Comparison of ENCODE assay signal across 26 cellular contexts in the genomic region with DNA sequence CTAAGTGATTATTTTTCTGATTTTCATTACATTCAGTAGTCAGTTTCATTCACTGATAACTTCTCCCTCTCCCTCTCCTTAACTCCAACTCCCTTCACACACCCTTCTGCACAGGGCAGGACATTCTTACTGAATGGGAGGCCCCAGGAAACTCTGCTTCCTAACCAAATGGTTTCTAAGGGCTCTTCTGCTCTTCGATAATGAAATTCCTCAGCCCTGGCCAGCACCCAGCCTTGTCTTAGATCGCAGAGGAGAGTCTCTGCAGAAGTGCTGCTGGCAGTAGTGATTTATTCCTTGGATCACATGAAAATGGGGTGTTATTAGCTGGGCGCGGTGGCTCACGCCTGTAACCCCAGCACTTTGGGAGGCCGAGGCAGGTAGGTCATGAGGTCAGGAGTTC. TPM values are rescaled to one million over a fixed set of nuclear protein-coding genes. Genes with fewer than 3 reads are reported as not detected.
A peak's percentile ranks its signal among the peaks of the same experiment; 100 is the strongest.
DNase-seq lines count a peak whose midpoint lies in the region; ATAC-seq and TF ChIP-seq lines count a peak whose summit lies in the region.
"Had no signal": no experiment of that assay in that cellular context is flagged by ENCODE, and none has a peak within 500 bp of the region (broad histone marks: within the 10 kb centered on the region; RNA-seq: fewer than 3 reads in every experiment).

No MANE protein-coding gene starts in this region.

- H3K27me3 Mint-ChIP-seq in activated CD4-positive, alpha-beta T cell treated with anti-CD3 and anti-CD28 coated beads for 36 hours = no peaks in the 10 kb centered on the region
- H3K27me3 Mint-ChIP-seq in progenitor cell of endocrine pancreas = no peaks in the 10 kb centered on the region
- H3K27me3 Mint-ChIP-seq in activated CD4-positive, alpha-beta memory T cell treated with anti-CD3 and anti-CD28 coated beads for 36 hours = no peaks in the 10 kb centered on the region
- H3K27me3 Mint-ChIP-seq: activated naive CD4-positive, alpha-beta T cell treated with anti-CD3 and anti-CD28 coated beads, Interleukin-2, amount 10 ng/mL, durations not matched to agents 7 days and 5 days had no signal

- no peaks in the 10 kb centered on the region for H3K9me3 Mint-ChIP-seq in activated CD4-positive, alpha-beta T cell treated with anti-CD3 and anti-CD28 coated beads for 36 hours (ENCODE audit: low read depth)
- H3K9me3 Mint-ChIP-seq in progenitor cell of endocrine pancreas (ENCODE audit: low read depth) = no peaks in the 10 kb centered on the region
- H3K9me3 Mint-ChIP-seq in activated CD4-positive, alpha-beta memory T cell treated with anti-CD3 and anti-CD28 coated beads for 36 hours = no peaks in the 10 kb centered on the region
- H3K9me3 Mint-ChIP-seq: activated naive CD4-positive, alpha-beta T cell treated with anti-CD3 and anti-CD28 coated beads, Interleukin-2, amount 10 ng/mL, durations not matched to agents 7 days and 5 days had no signal

- H3K4me1 Mint-ChIP-seq in activated CD4-positive, alpha-beta T cell treated with anti-CD3 and anti-CD28 coated beads for 36 hours = peaks cover 25% of the 10 kb centered on the region
- peaks cover 6% of the 10 kb centered on the region for H3K4me1 Mint-ChIP-seq in progenitor cell of endocrine pancreas (ENCODE audit: low read depth)
- H3K4me1 Mint-ChIP-seq in activated CD4-positive, alpha-beta memory T cell treated with anti-CD3 and anti-CD28 coated beads for 36 hours (ENCODE audit: low read depth) = peaks cover 22% of the 10 kb centered on the region

- H3K4me3 ChIP-seq in fibroblast of the aortic adventitia (ENCODE audit: low read depth, low read length) = no peak overlapping the region
- H3K4me3 ChIP-seq: breast epithelium, transverse colon had no signal

- CTCF ChIA-PET in activated CD4-positive, alpha-beta T cell treated with anti-CD3 and anti-CD28 coated beads for 36 hours (lab: Charles Lee) = no interaction called here
- CTCF ChIA-PET in activated CD4-positive, alpha-beta memory T cell treated with anti-CD3 and anti-CD28 coated beads for 36 hours (lab: Charles Lee) = no interaction called here

- intact Hi-C loops in activated CD4-positive, alpha-beta T cell treated with anti-CD3 and anti-CD28 coated beads for 36 hours (cut with DNase I, micrococcal nuclease) = no loop called here
- intact Hi-C loops in activated CD4-positive, alpha-beta memory T cell treated with anti-CD3 and anti-CD28 coated beads for 36 hours (cut with micrococcal nuclease) = no loop called here

- peaks cover 11% of the 10 kb centered on the region for H3K36me3 Mint-ChIP-seq in activated CD4-positive, alpha-beta T cell treated with anti-CD3 and anti-CD28 coated beads for 36 hours (ENCODE audit: low read depth)
- peaks cover 6% of the 10 kb centered on the region for H3K36me3 Mint-ChIP-seq in progenitor cell of endocrine pancreas (ENCODE audit: insufficient read depth)
- H3K36me3 Mint-ChIP-seq in activated CD4-positive, alpha-beta memory T cell treated with anti-CD3 and anti-CD28 coated beads for 36 hours = peaks cover 5% of the 10 kb centered on the region

- TF ChIP-seq CTCF in fibroblast of the aortic adventitia (IDR thresholded peaks at IDR 0.05; ENCODE audit: insufficient read depth, low read length) = no peak
- no peak for TF ChIP-seq CTCF in progenitor cell of endocrine pancreas (IDR thresholded peaks at IDR 0.05; ENCODE audit: unreplicated experiment)

- peak overlapping the region; percentile 58 for H3K27ac Mint-ChIP-seq in activated CD4-positive, alpha-beta T cell treated with anti-CD3 and anti-CD28 coated beads for 36 hours
- H3K27ac Mint-ChIP-seq in progenitor cell of endocrine pancreas = peak overlapping the region; percentile 41
- H3K27ac Mint-ChIP-seq in activated CD4-positive, alpha-beta memory T cell treated with anti-CD3 and anti-CD28 coated beads for 36 hours = no peak overlapping the region
- H3K27ac Mint-ChIP-seq: activated naive CD4-positive, alpha-beta T cell treated with anti-CD3 and anti-CD28 coated beads, Interleukin-2, amount 10 ng/mL, durations not matched to agents 7 days and 5 days had no signal

- no peak for ATAC-seq in activated CD4-positive, alpha-beta T cell treated with anti-CD3 and anti-CD28 coated beads for 36 hours
- ATAC-seq: activated CD4-positive, CD25-positive, alpha-beta regulatory T cell treated with anti-CD3 and anti-CD28 coated beads, Interleukin-2, amount 50 U/mL, for 24 hours; PC-3 had no signal

- no peak for DNase-seq in activated CD4-positive, alpha-beta T cell treated with anti-CD3 and anti-CD28 coated beads for 36 hours
- DNase-seq in activated CD4-positive, alpha-beta T cell treated with anti-CD3 and anti-CD28 coated beads for 4 hours = no peak
- DNase-seq in amniotic epithelial cell (ENCODE audit: low read depth) = peak; percentile 48
- peak; percentile 79 for DNase-seq in fibroblast of the aortic adventitia (ENCODE audit: low read depth)
- DNase-seq in progenitor cell of endocrine pancreas (ENCODE audit: low spot score, unreplicated experiment) = no peak
- no peak for DNase-seq in C1 segment of cervical spinal cord (lab: John Stamatoyannopoulos, UW)
- no peak for DNase-seq in cortex of kidney (lab: John Stamatoyannopoulos, UW)
- no peak for DNase-seq in activated CD4-positive, alpha-beta memory T cell treated with anti-CD3 and anti-CD28 coated beads for 36 hours
- DNase-seq: activated naive CD4-positive, alpha-beta T cell treated with anti-CD3 and anti-CD28 coated beads, Interleukin-2, amount 10 ng/mL, durations not matched to agents 7 days and 5 days; DMS79 treated with DMSO at 0.1 percent for 48 hours; effector CD4-positive, alpha-beta T cell; hippocampal formation; KG1; NCI-H2081 treated with DMSO at 0.1 percent for 48 hours; NCI-H526; PC-3; small intestine; stimulated activated CD4-positive, alpha-beta T cell treated with anti-CD3 and anti-CD28 coated beads, Interleukin-4, amount 100 ng/mL, for 4 hours; stimulated activated CD8-positive, alpha-beta memory T cell treated with anti-CD3 and anti-CD28 coated beads, Interleukin-4, amount 100 ng/mL, for 48 hours; transverse colon had no signal

- POLR2A ChIA-PET in activated CD4-positive, alpha-beta T cell treated with anti-CD3 and anti-CD28 coated beads for 36 hours (lab: Charles Lee) = no interaction called here
- POLR2A ChIA-PET in activated CD4-positive, alpha-beta memory T cell treated with anti-CD3 and anti-CD28 coated beads for 36 hours (lab: Charles Lee) = interaction anchor here (1.1 kb wide), 1 partner anchor 16 kb away, joined by 3 read pairs; the partner anchor contains the start of gene PLEKHM2

- no peak overlapping the region for H3K4me3 Mint-ChIP-seq in activated CD4-positive, alpha-beta T cell treated with anti-CD3 and anti-CD28 coated beads for 36 hours
- H3K4me3 Mint-ChIP-seq in progenitor cell of endocrine pancreas (ENCODE audit: low read depth) = no peak overlapping the region
- no peak overlapping the region for H3K4me3 Mint-ChIP-seq in activated CD4-positive, alpha-beta memory T cell treated with anti-CD3 and anti-CD28 coated beads for 36 hours
- H3K4me3 Mint-ChIP-seq: activated naive CD4-positive, alpha-beta T cell treated with anti-CD3 and anti-CD28 coated beads, Interleukin-2, amount 10 ng/mL, durations not matched to agents 7 days and 5 days; CD14-positive monocyte had no signal

RNA-seq across cellular contexts. Expression of gene PLEKHM2, which starts 16.4 kb away (rescaled TPM):
- 10 to 100 TPM; 48.2 to 50.1 TPM for total RNA-seq in activated CD4-positive, alpha-beta T cell treated with anti-CD3 and anti-CD28 coated beads for 36 hours
- 19.3 and 76.5 TPM in 2 replicates for total RNA-seq in fibroblast of the aortic adventitia (ENCODE audit: low replicate concordance)
- total RNA-seq in progenitor cell of endocrine pancreas = 60.1 and 70.4 TPM in 2 replicates
- 10 to 100 TPM; 46.5 to 48.1 TPM for total RNA-seq in activated CD4-positive, alpha-beta memory T cell treated with anti-CD3 and anti-CD28 coated beads for 36 hours

RNA-seq across cellular contexts. Expression of gene SLC25A34, which starts 35.5 kb away (rescaled TPM):
- under 1 TPM; 0.82 to 0.86 TPM for total RNA-seq in activated CD4-positive, alpha-beta T cell treated with anti-CD3 and anti-CD28 coated beads for 36 hours
- 0.54 and 0.65 TPM in 2 replicates for total RNA-seq in fibroblast of the aortic adventitia (ENCODE audit: low replicate concordance)
- 5.5 and 6.0 TPM in 2 replicates for total RNA-seq in progenitor cell of endocrine pancreas
- 1 to 10 TPM in 1 of 2 experiments, under 1 TPM in 1; 0.92 to 1.5 TPM for total RNA-seq in activated CD4-positive, alpha-beta memory T cell treated with anti-CD3 and anti-CD28 coated beads for 36 hours

RNA-seq across cellular contexts. Expression of gene TMEM82, which starts 41.8 kb away (rescaled TPM):
- total RNA-seq in activated CD4-positive, alpha-beta T cell treated with anti-CD3 and anti-CD28 coated beads for 36 hours = not detected
- total RNA-seq in fibroblast of the aortic adventitia (ENCODE audit: low replicate concordance) (not detected in 2 replicates), progenitor cell of endocrine pancreas (0.44 and 1.4 TPM in 2 replicates)
- not detected for total RNA-seq in activated CD4-positive, alpha-beta memory T cell treated with anti-CD3 and anti-CD28 coated beads for 36 hours
- total RNA-seq: breast epithelium, H4, kidney epithelial cell, PC-3, SK-MEL-5 had no signal

RNA-seq across cellular contexts. Expression of gene FBLIM1, which starts 58.1 kb away (rescaled TPM):
- total RNA-seq in activated CD4-positive, alpha-beta T cell treated with anti-CD3 and anti-CD28 coated beads for 36 hours = under 1 TPM in 1 of 2 experiments, not detected in 1; 0.09 TPM
- 41.0 and 114 TPM in 2 replicates for total RNA-seq in fibroblast of the aortic adventitia (ENCODE audit: low replicate concordance)
- 101 and 105 TPM in 2 replicates for total RNA-seq in progenitor cell of endocrine pancreas
- under 1 TPM in 1 of 2 experiments, not detected in 1; 0.05 TPM for total RNA-seq in activated CD4-positive, alpha-beta memory T cell treated with anti-CD3 and anti-CD28 coated beads for 36 hours

Comparison
In these comparisons a context has a peak if more than half of its experiments do, and no peak if none do; other contexts are left out.
1. DNase-seq: peak in amniotic epithelial cell (single experiment) and fibroblast of the aortic adventitia (single experiment); none in activated CD4-positive, alpha-beta T cell treated with anti-CD3 and anti-CD28 coated beads for 36 hours (single experiment), activated CD4-positive, alpha-beta T cell treated with anti-CD3 and anti-CD28 coated beads for 4 hours (0 of 2), progenitor cell of endocrine pancreas (single experiment), C1 segment of cervical spinal cord (0 of 14), cortex of kidney (single experiment) and activated CD4-positive, alpha-beta memory T cell treated with anti-CD3 and anti-CD28 coated beads for 36 hours (single experiment).